In the genomic region with DNA sequence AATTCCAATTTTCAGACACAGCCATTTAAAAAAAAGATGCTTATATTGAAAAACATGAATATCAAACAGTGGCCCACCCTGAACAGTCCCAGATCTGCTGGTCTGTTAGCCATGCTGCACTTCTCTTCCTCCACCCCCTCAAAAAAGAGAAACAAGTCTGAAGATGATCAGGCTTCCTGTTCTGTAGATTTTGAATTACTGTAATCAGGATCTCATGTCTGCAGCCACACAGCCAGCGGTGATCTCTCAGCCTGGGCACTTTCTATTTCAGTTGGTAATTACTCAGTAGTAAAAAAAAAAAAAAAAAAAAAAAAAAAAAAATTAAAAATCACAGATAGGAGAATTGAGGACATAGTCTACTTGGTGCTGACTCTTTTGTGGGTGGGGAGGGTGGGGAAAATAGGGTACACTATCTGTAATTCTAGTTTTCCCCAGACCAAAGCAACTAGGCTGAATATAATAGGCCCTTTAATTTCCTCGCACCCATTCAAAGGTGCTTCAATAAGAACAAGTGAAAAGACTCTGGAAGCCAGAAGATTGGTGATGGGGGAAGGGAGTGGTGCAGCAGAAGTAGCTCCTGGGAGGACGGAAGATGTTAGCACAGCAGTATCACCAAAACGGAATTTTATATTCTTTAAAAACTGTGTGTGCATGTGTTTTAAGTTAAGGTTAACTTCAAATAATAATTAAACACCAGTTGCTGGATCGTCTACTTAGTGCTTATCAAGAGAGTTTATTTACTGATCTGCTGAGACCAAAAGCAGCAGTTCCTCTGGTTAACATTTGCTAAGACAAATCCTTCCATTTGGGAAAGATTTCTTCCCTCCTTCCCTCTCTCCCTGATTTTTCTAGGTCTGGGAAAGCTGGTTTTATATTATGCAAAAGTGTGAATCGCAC, we compare ENCODE assay signal across 8 cellular contexts. TPM values are rescaled to one million over a fixed set of nuclear protein-coding genes. Genes with fewer than 3 reads are reported as not detected.
DNase-seq lines count a peak whose midpoint lies in the region; ATAC-seq and TF ChIP-seq lines count a peak whose summit lies in the region.

No MANE protein-coding gene starts in this region.

- TF ChIP-seq CTCF in KMS-11 (conservative IDR thresholded peaks at IDR 0.05; ENCODE audit: low read depth, low read length) (no peak), prostate gland (IDR thresholded peaks at IDR 0.05) (no peak)

- H3K36me3 ChIP-seq in KMS-11 (ENCODE audit: insufficient read depth) (no peaks in the 10 kb centered on the region), muscle layer of duodenum (ENCODE audit: control insufficient read depth in 1 of 2, insufficient read depth in 2 of 2, low read length in 2 of 2) (no peaks in the 10 kb centered on the region), prostate gland (no peaks in the 10 kb centered on the region)

- WGBS in prostate gland, result 57% methylated on average over 6 of the region's 6 CpGs

- H3K9ac ChIP-seq in KMS-11, result peak overlapping the region; percentile 54; the same call in 1 of the 2 replicates

- H4K20me1 ChIP-seq in KMS-11 (ENCODE audit: insufficient read depth), result no peaks in the 10 kb centered on the region

- H3K4me3 ChIP-seq in KMS-11 (IDR thresholded peaks at IDR 0.05; ENCODE audit: insufficient read depth, low read depth, low read length), result no peak overlapping the region
- H3K4me3 ChIP-seq in muscle layer of duodenum (ENCODE audit: low read depth in 1 of 2, low read length in 2 of 2), result peak overlapping the region in 1 of 2 donors; percentile 37
- H3K4me3 ChIP-seq in prostate gland, result no peak overlapping the region

- peak overlapping the region; percentile 76 for H3K27ac ChIP-seq in KMS-11
- peak overlapping the region; percentile 58 for H3K27ac ChIP-seq in muscle layer of duodenum (ENCODE audit: low read length)
- no peak overlapping the region for H3K27ac ChIP-seq in prostate gland

- H3K27me3 ChIP-seq in KMS-11 (ENCODE audit: insufficient read depth, low read depth) (no peaks in the 10 kb centered on the region), muscle layer of duodenum (ENCODE audit: low read depth, low read length) (no peaks in the 10 kb centered on the region), prostate gland (replicated peaks; ENCODE audit: insufficient read depth) (no peaks in the 10 kb centered on the region)

- intact Hi-C loops in prostate gland (cut with DNase I), result no loop called here

- no peak for TF ChIP-seq POLR2A in prostate gland (IDR thresholded peaks at IDR 0.05)

- DNase-seq in amniotic epithelial cell (ENCODE audit: low read depth), result peak; percentile 3
- no peak for DNase-seq in NCI-H69 (lab: John Stamatoyannopoulos, UW)
- no peak for DNase-seq in stimulated activated naive CD4-positive, alpha-beta T cell (lab: John Stamatoyannopoulos, UW)
- no peak for DNase-seq in prostate gland (ENCODE audit: low spot score)

- H3K9me3 ChIP-seq in muscle layer of duodenum (ENCODE audit: control insufficient read depth in 1 of 2, low read length in 2 of 2) (no peaks in the 10 kb centered on the region), prostate gland (no peaks in the 10 kb centered on the region)

- peak overlapping the region; percentile 75 for H2AFZ ChIP-seq in KMS-11 (ENCODE audit: low read depth)

- H3K4me1 ChIP-seq in KMS-11 (ENCODE audit: low read depth, poor library complexity, severe bottlenecking) (peaks cover 27% of the 10 kb centered on the region), muscle layer of duodenum (ENCODE audit: control insufficient read depth in 1 of 2, insufficient read depth in 2 of 2, low read length in 2 of 2) (peaks cover 4 to 9% of the 10 kb centered on the region in 2 donors), prostate gland (replicated peaks) (no peaks in the 10 kb centered on the region)

- ATAC-seq in GM18498 (IDR thresholded peaks at IDR 0.05; ENCODE audit: unreplicated experiment) (peak; percentile 83), GM21576 (IDR thresholded peaks at IDR 0.05; ENCODE audit: unreplicated experiment) (peak; percentile 83)

- H3K4me2 ChIP-seq in KMS-11, result peak overlapping the region; percentile 96

- no peaks in the 10 kb centered on the region for H3K79me2 ChIP-seq in KMS-11 (ENCODE audit: insufficient read depth, low read depth)

RNA-seq across cellular contexts. Expression of a gene that starts 47.1 kb away (rescaled TPM):
- total RNA-seq in prostate gland, result 10 to 100 TPM; 67.5 to 90.2 TPM

Comparison
In these comparisons a context has a peak if more than half of its experiments do, and no peak if none do; other contexts are left out.
1. H3K27ac ChIP-seq: peak in KMS-11 (single experiment) and muscle layer of duodenum (single experiment); none in prostate gland (0 of 2).